In genomic region chr2:172674034-172674967, GRCh38 we compare ENCODE assay signal across 9 cellular contexts.
A peak's percentile ranks its signal among the peaks of the same experiment; 100 is the strongest.
DNase-seq lines count a peak whose midpoint lies in the region; ATAC-seq and TF ChIP-seq lines count a peak whose summit lies in the region.
"Had no signal": no experiment of that assay in that cellular context is flagged by ENCODE, and none has a peak within 500 bp of the region (broad histone marks: within the 10 kb centered on the region; RNA-seq: fewer than 3 reads in every experiment).

No MANE protein-coding gene starts in this region.

- H3K36me3 ChIP-seq in right lobe of liver, result no peaks in the 10 kb centered on the region
- no peaks in the 10 kb centered on the region for H3K36me3 ChIP-seq in tibial nerve
- H3K36me3 ChIP-seq in prostate gland, result no peaks in the 10 kb centered on the region
- H3K36me3 ChIP-seq: neutrophil had no signal

- WGBS in right lobe of liver (ENCODE audit: insufficient coverage, low coverage, low lambda C conversion rate, missing lambda C conversion rate), result 35% methylated on average over 26 of the region's 39 CpGs
- WGBS in tibial nerve, 2 donors, result 50 to 52% methylated on average over 39 of the region's 39 CpGs
- WGBS in prostate gland, result 72% methylated on average over 39 of the region's 39 CpGs

- H3K4me3 ChIP-seq in AG04450 (ENCODE audit: low read depth, low read length) (no peak overlapping the region), astrocyte of the spinal cord (ENCODE audit: low read depth, low read length) (no peak overlapping the region), right lobe of liver (peak overlapping the region in 1 of 3 donors; percentile 5), tibial nerve (no peak overlapping the region), prostate gland (no peak overlapping the region)

- in situ Hi-C loops in astrocyte of the spinal cord (cut with HindIII; ENCODE audit: low sequenced_read_pairs), result no loop called here

- H3K27ac ChIP-seq in AG04450 (ENCODE audit: low read depth, low read length) (no peak overlapping the region), right lobe of liver (peak overlapping the region in 1 of 3 donors; percentile 63), tibial nerve (no peak overlapping the region), prostate gland (no peak overlapping the region)
- H3K27ac ChIP-seq: neutrophil had no signal

- ATAC-seq in right lobe of liver, result peak; percentile 81 to 95 (median 93)

- peaks cover 0 to 8% (median 2%) of the 10 kb centered on the region in 4 donors for H3K4me1 ChIP-seq in right lobe of liver
- H3K4me1 ChIP-seq in tibial nerve, result no peaks in the 10 kb centered on the region
- H3K4me1 ChIP-seq in prostate gland (replicated peaks), result no peaks in the 10 kb centered on the region

- peaks cover 12% of the 10 kb centered on the region for H3K9me3 ChIP-seq in AG04450 (ENCODE audit: control insufficient read depth, insufficient read depth, low read length)
- no peaks in the 10 kb centered on the region for H3K9me3 ChIP-seq in right lobe of liver
- peaks cover 0 to 7% (median 0%) of the 10 kb centered on the region in 4 donors for H3K9me3 ChIP-seq in tibial nerve
- H3K9me3 ChIP-seq in prostate gland, result no peaks in the 10 kb centered on the region
- H3K9me3 ChIP-seq: neutrophil had no signal

- POLR2A ChIA-PET in AG04450 (lab: Yijun Ruan, JAX), result no interaction called here

- CTCF ChIA-PET in AG04450 (lab: Charles Lee), result interaction anchor here (0.6 to 3.8 kb wide), 12 partner anchors 8 to 122 kb away, joined by 3 to 41 read pairs (median 4); no protein-coding TSS in a partner anchor

- DNase-seq in AG04450 (ENCODE audit: low read depth, low spot score) (no peak), MV-4-11 (lab: John Stamatoyannopoulos, UW) (peak; percentile 13), astrocyte of the spinal cord (ENCODE audit: low read depth, low spot score) (peak; percentile 15), right lobe of liver (peak; percentile 63 to 73 (median 68)), tibial nerve (ENCODE audit: low spot score in 2 of 2) (no peak), prostate gland (ENCODE audit: low spot score) (no peak), cerebellar nuclear complex (lab: John Stamatoyannopoulos, UW) (no peak), NCI-H2029 treated with DMSO at 0.1 percent for 48 hours (lab: John Stamatoyannopoulos, UW) (no peak)

- intact Hi-C loops in right lobe of liver (cut with DNase I), result no loop called here
- intact Hi-C loops in prostate gland (cut with DNase I), result no loop called here

- TF ChIP-seq CTCF in AG04450 (IDR thresholded peaks at IDR 0.05; ENCODE audit: low read depth, low read length) (peak; percentile 54), astrocyte of the spinal cord (IDR thresholded peaks at IDR 0.05; ENCODE audit: low read depth, low read length) (peak; percentile 61), right lobe of liver (IDR thresholded peaks at IDR 0.05) (peak; percentile 73 to 86 (median 78)), tibial nerve (IDR thresholded peaks at IDR 0.05) (peak; percentile 22 to 50 (median 35)), prostate gland (IDR thresholded peaks at IDR 0.05) (no peak)

- H3K27me3 ChIP-seq in AG04450 (ENCODE audit: control insufficient read depth, insufficient read depth, low read length) (no peaks in the 10 kb centered on the region), right lobe of liver (no peaks in the 10 kb centered on the region), tibial nerve (no peaks in the 10 kb centered on the region), prostate gland (replicated peaks; ENCODE audit: insufficient read depth) (no peaks in the 10 kb centered on the region)

- no peak for TF ChIP-seq POLR2A in right lobe of liver (IDR thresholded peaks at IDR 0.05)
- TF ChIP-seq POLR2A in tibial nerve (IDR thresholded peaks at IDR 0.05), result no peak
- no peak for TF ChIP-seq POLR2A in prostate gland (IDR thresholded peaks at IDR 0.05)

- no peak for TF ChIP-seq EP300 in tibial nerve (IDR thresholded peaks at IDR 0.05)

Comparison
In these comparisons a context has a peak if more than half of its experiments do, and no peak if none do; other contexts are left out.
1. DNase-seq: peak in MV-4-11 (single experiment), astrocyte of the spinal cord (single experiment) and right lobe of liver (3 of 3); none in AG04450 (single experiment), tibial nerve (0 of 2), prostate gland (single experiment), cerebellar nuclear complex (0 of 2) and NCI-H2029 treated with DMSO at 0.1 percent for 48 hours (single experiment).
2. CTCF ChIP-seq: peak in AG04450 (single experiment), astrocyte of the spinal cord (single experiment), right lobe of liver (4 of 4) and tibial nerve (5 of 5); none in prostate gland (0 of 4).